9 cellular contexts compared by ENCODE assay signal in the genomic region with DNA sequence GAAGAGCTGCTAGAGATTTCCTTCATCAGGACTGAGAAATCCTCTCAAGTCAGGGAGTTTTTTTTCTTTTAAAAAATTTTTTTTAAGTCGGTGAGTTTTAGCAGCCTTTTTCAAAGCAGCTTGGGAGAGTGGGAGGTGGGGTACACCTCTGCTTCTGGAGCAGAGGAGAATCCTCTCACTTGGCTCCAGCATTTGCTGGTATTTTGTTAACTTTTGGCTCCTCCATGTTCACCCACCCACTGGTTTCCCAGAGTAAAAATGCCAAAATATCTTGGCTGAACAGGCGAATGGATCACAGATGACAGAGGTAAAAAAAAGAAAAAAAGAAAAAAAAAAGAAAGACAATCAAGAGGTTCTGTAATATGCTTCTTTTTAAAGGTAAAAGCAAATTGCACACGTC.
DNase-seq lines count a peak whose midpoint lies in the region; ATAC-seq and TF ChIP-seq lines count a peak whose summit lies in the region.
"Had no signal": no experiment of that assay in that cellular context is flagged by ENCODE, and none has a peak within 500 bp of the region (broad histone marks: within the 10 kb centered on the region; RNA-seq: fewer than 3 reads in every experiment).

No MANE protein-coding gene starts in this region.

- H3K9me3 ChIP-seq in BLaER1 treated with 17β-estradiol and CSF1 and Interleukin-3, amounts not matched to agents 10 nM and 100 nM (replicated peaks in 1 of 11): 0 out of 22 replicates have a peak, but pooled peaks cover 0 to 4% (median 0%) of the 10 kb centered on the region in 11 experiments
- H3K9me3 ChIP-seq in Peyer's patch (no peaks in the 10 kb centered on the region), gastroesophageal sphincter (no peaks in the 10 kb centered on the region)

- no peaks in the 10 kb centered on the region for H3K27me3 ChIP-seq in BLaER1 treated with 17β-estradiol and CSF1 and Interleukin-3, amounts not matched to agents 10 nM and 100 nM
- no peaks in the 10 kb centered on the region for H3K27me3 ChIP-seq in Peyer's patch
- no peaks in the 10 kb centered on the region for H3K27me3 ChIP-seq in gastroesophageal sphincter
- H3K27me3 ChIP-seq in rectal smooth muscle tissue (ENCODE audit: control insufficient read depth, insufficient read depth, low read length): no peaks in the 10 kb centered on the region
- H3K27me3 ChIP-seq: cardiac muscle cell had no signal

- WGBS in gastroesophageal sphincter (ENCODE audit: low coverage in 1 of 2), 2 donors: 8 to 13% methylated on average over 2 to 3 of the region's 3 CpGs

- H3K4me2 ChIP-seq in BLaER1 treated with 17β-estradiol and CSF1 and Interleukin-3, amounts not matched to agents 10 nM and 100 nM: peak overlapping the region; percentile 78 to 100 (median 96)

- TF ChIP-seq CTCF in Peyer's patch (IDR thresholded peaks at IDR 0.05): no peak
- TF ChIP-seq CTCF in gastroesophageal sphincter (IDR thresholded peaks at IDR 0.05): no peak

- ATAC-seq in gastroesophageal sphincter (no peak), GM21786 (IDR thresholded peaks at IDR 0.05; ENCODE audit: unreplicated experiment) (no peak), GM19035 (IDR thresholded peaks at IDR 0.05; ENCODE audit: unreplicated experiment) (no peak)

- H3K4me3 ChIP-seq in BLaER1 treated with 17β-estradiol and CSF1 and Interleukin-3, amounts not matched to agents 10 nM and 100 nM: peak overlapping the region; percentile 39 to 63 (median 55)
- H3K4me3 ChIP-seq in Peyer's patch (no peak overlapping the region), gastroesophageal sphincter (peak overlapping the region in 1 of 2 donors; percentile 30), rectal smooth muscle tissue (ENCODE audit: low read length) (no peak overlapping the region)
- H3K4me3 ChIP-seq: cardiac muscle cell had no signal

- peaks cover 0 to 34% (median 7%) of the 10 kb centered on the region in 11 experiments; a peak in 7 of 22 replicates for H3K36me3 ChIP-seq in BLaER1 treated with 17β-estradiol and CSF1 and Interleukin-3, amounts not matched to agents 10 nM and 100 nM
- H3K36me3 ChIP-seq in Peyer's patch: no peaks in the 10 kb centered on the region
- H3K36me3 ChIP-seq in gastroesophageal sphincter: no peaks in the 10 kb centered on the region
- no peaks in the 10 kb centered on the region for H3K36me3 ChIP-seq in rectal smooth muscle tissue (ENCODE audit: control insufficient read depth, insufficient read depth, low read length)
- H3K36me3 ChIP-seq: cardiac muscle cell had no signal

- DNase-seq in Peyer's patch: no peak
- no peak for DNase-seq in activated T-cell treated with anti-CD3 and anti-CD28 coated beads for 4 hours
- no peak for DNase-seq in C1 segment of cervical spinal cord (lab: John Stamatoyannopoulos, UW)

- H3K27ac ChIP-seq in BLaER1 treated with 17β-estradiol and CSF1 and Interleukin-3, amounts not matched to agents 10 nM and 100 nM: peak overlapping the region; percentile 73 to 95 (median 90)
- H3K27ac ChIP-seq in Peyer's patch (peak overlapping the region in 3 of 4 donors; percentile 48 to 64 (median 58)), gastroesophageal sphincter (peak overlapping the region; percentile 30 to 72 (median 70)), rectal smooth muscle tissue (ENCODE audit: low read depth, low read length) (peak overlapping the region; percentile 2)
- H3K27ac ChIP-seq: cardiac muscle cell had no signal

- peak overlapping the region; percentile 73 to 88 (median 82) for H3K9ac ChIP-seq in BLaER1 treated with 17β-estradiol and CSF1 and Interleukin-3, amounts not matched to agents 10 nM and 100 nM
- no peak overlapping the region for H3K9ac ChIP-seq in rectal smooth muscle tissue (ENCODE audit: low read length)

- TF ChIP-seq POLR2A in Peyer's patch (IDR thresholded peaks at IDR 0.05) (no peak), gastroesophageal sphincter (IDR thresholded peaks at IDR 0.05) (no peak)

- peaks cover 0 to 97% (median 57%) of the 10 kb centered on the region in 11 experiments; a peak in 20 of 22 replicates for H4K20me1 ChIP-seq in BLaER1 treated with 17β-estradiol and CSF1 and Interleukin-3, amounts not matched to agents 10 nM and 100 nM

- TF ChIP-seq EP300 in gastroesophageal sphincter (IDR thresholded peaks at IDR 0.05): no peak

- H3K4me1 ChIP-seq in BLaER1 treated with 17β-estradiol and CSF1 and Interleukin-3, amounts not matched to agents 10 nM and 100 nM: peaks cover 61 to 94% (median 65%) of the 10 kb centered on the region in 10 experiments
- H3K4me1 ChIP-seq in Peyer's patch (peaks cover 0 to 41% (median 8%) of the 10 kb centered on the region in 4 donors), gastroesophageal sphincter (peaks cover 16 to 80% (median 32%) of the 10 kb centered on the region in 3 donors), rectal smooth muscle tissue (ENCODE audit: control insufficient read depth, insufficient read depth, low read length) (no peaks in the 10 kb centered on the region)

Comparison
In these comparisons a context has a peak if more than half of its experiments do, and no peak if none do; other contexts are left out.
1. H3K27ac ChIP-seq: peak in every context shown above with its lines; median percentile 90 in BLaER1 treated with 17β-estradiol and CSF1 and Interleukin-3, amounts not matched to agents 10 nM and 100 nM; 70 in gastroesophageal sphincter; 58 in Peyer's patch; 2 in rectal smooth muscle tissue.
2. H3K4me3 ChIP-seq: peak in BLaER1 treated with 17β-estradiol and CSF1 and Interleukin-3, amounts not matched to agents 10 nM and 100 nM (10 of 10); none in Peyer's patch (0 of 4) and rectal smooth muscle tissue (single experiment).